ENCODE assay signal across 25 cellular contexts in genomic region chr15:47429376-47429775, GRCh38.
"Had no signal": no experiment of that assay in that cellular context is flagged by ENCODE, and none has a peak within 500 bp of the region (broad histone marks: within the 10 kb centered on the region; RNA-seq: fewer than 3 reads in every experiment).

No MANE protein-coding gene starts in this region.

- H3K9me3 ChIP-seq: esophagus squamous epithelium, gastroesophageal sphincter, heart left ventricle, left ventricle myocardium inferior, lower lobe of right lung, prostate gland, right atrium auricular region, spleen, thoracic aorta, tibial nerve, upper lobe of right lung had no signal

- H3K27me3 Mint-ChIP-seq: effector memory CD8-positive, alpha-beta T cell had no signal

- H3K27me3 ChIP-seq: esophagus squamous epithelium, foreskin keratinocyte, gastroesophageal sphincter, heart left ventricle, right atrium auricular region, spleen, tibial nerve, upper lobe of right lung had no signal

- H3K4me3 Mint-ChIP-seq: effector memory CD8-positive, alpha-beta T cell; naive thymus-derived CD8-positive, alpha-beta T cell; nephron progenitor cell; stimulated activated naive B cell treated with anti-CD40 and anti-IgM and Interleukin-4, amounts not matched to agents 10 μg/mL and 1 μg/mL and 100 μg/mL, for 72 hours; stimulated activated naive CD8-positive, alpha-beta T cell treated with anti-CD3 and anti-CD28 coated beads, Interleukin-15, Interleukin-2, amounts not matched to agents 100 ng/mL and 50 ng/mL, for 24 hours had no signal

- H3K4me1 Mint-ChIP-seq: naive thymus-derived CD8-positive, alpha-beta T cell; stimulated activated naive B cell treated with anti-CD40 and anti-IgM and Interleukin-4, amounts not matched to agents 10 μg/mL and 1 μg/mL and 100 μg/mL, for 72 hours had no signal

- H3K27ac Mint-ChIP-seq: effector memory CD8-positive, alpha-beta T cell; naive thymus-derived CD8-positive, alpha-beta T cell; nephron progenitor cell; stimulated activated naive B cell treated with anti-CD40 and anti-IgM and Interleukin-4, amounts not matched to agents 10 μg/mL and 1 μg/mL and 100 μg/mL, for 72 hours; stimulated activated naive CD8-positive, alpha-beta T cell treated with anti-CD3 and anti-CD28 coated beads, Interleukin-15, Interleukin-2, amounts not matched to agents 100 ng/mL and 50 ng/mL, for 24 hours had no signal

- H3K27ac ChIP-seq: esophagus squamous epithelium, foreskin keratinocyte, gastroesophageal sphincter, heart left ventricle, left ventricle myocardium inferior, lower lobe of right lung, prostate gland, right atrium auricular region, spleen, thoracic aorta, tibial nerve, upper lobe of right lung had no signal

- H3K36me3 ChIP-seq: esophagus squamous epithelium, gastroesophageal sphincter, heart left ventricle, left ventricle myocardium inferior, lower lobe of right lung, prostate gland, right atrium auricular region, spleen, thoracic aorta, tibial nerve, upper lobe of right lung had no signal

- H3K36me3 Mint-ChIP-seq: naive thymus-derived CD8-positive, alpha-beta T cell; stimulated activated naive B cell treated with anti-CD40 and anti-IgM and Interleukin-4, amounts not matched to agents 10 μg/mL and 1 μg/mL and 100 μg/mL, for 72 hours had no signal

- H3K9me3 Mint-ChIP-seq: nephron progenitor cell; stimulated activated naive B cell treated with anti-CD40 and anti-IgM and Interleukin-4, amounts not matched to agents 10 μg/mL and 1 μg/mL and 100 μg/mL, for 72 hours had no signal

- H3K4me1 ChIP-seq: esophagus squamous epithelium, foreskin keratinocyte, gastroesophageal sphincter, heart left ventricle, left ventricle myocardium inferior, lower lobe of right lung, prostate gland, right atrium auricular region, spleen, tibial nerve, upper lobe of right lung had no signal

- DNase-seq: cortex of kidney; effector memory CD8-positive, alpha-beta T cell; erythroblast; esophagus squamous epithelium; foreskin keratinocyte; heart left ventricle; hippocampal formation; islet precursor cell; kidney glomerular epithelial cell; left colon; left ventricle myocardium inferior; lower lobe of right lung; naive thymus-derived CD8-positive, alpha-beta T cell; nephron progenitor cell; nucleus accumbens; spleen; stimulated activated naive B cell treated with anti-CD40 and anti-IgM and Interleukin-4, amounts not matched to agents 10 μg/mL and 1 μg/mL and 100 μg/mL, for 72 hours; upper lobe of right lung had no signal

- H3K4me3 ChIP-seq: esophagus squamous epithelium, gastroesophageal sphincter, heart left ventricle, left ventricle myocardium inferior, lower lobe of right lung, prostate gland, right atrium auricular region, spleen, thoracic aorta, tibial nerve, upper lobe of right lung had no signal

- ATAC-seq: effector memory CD8-positive, alpha-beta T cell; foreskin keratinocyte; gastroesophageal sphincter; heart left ventricle; left colon; lower lobe of right lung; naive thymus-derived CD8-positive, alpha-beta T cell; sciatic nerve; stimulated activated naive B cell treated with anti-CD40 and anti-IgM and Interleukin-4, amounts not matched to agents 10 μg/mL and 1 μg/mL and 100 μg/mL, for 72 hours; upper lobe of right lung had no signal
